In the genomic region with DNA sequence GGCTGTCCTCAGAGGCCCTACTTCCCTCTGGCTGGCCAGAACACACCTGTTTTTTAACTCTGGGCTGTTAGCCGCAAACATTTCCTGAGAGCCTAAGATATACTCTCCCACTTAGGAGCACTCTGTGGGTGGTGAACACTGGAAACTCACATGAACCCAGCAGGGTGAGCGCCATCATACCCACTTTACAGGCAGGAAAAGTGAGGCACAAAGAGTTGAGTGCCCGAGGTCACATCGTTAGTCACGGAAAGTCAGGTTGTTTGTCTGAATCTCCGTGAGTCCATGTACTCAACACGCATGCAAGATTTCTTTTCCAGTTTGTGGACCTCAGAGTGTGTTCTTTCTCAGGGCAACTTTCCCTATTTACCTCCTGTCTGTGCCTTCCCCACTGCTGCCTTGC, we compare ENCODE assay signal across 10 cellular contexts. TPM values are rescaled to one million over a fixed set of nuclear protein-coding genes. Genes with fewer than 3 reads are reported as not detected.
A peak's percentile ranks its signal among the peaks of the same experiment; 100 is the strongest.
DNase-seq lines count a peak whose midpoint lies in the region; TF ChIP-seq lines count a peak whose summit lies in the region.
"Had no signal": no experiment of that assay in that cellular context is flagged by ENCODE, and none has a peak within 500 bp of the region (broad histone marks: within the 10 kb centered on the region; RNA-seq: fewer than 3 reads in every experiment).

No MANE protein-coding gene starts in this region.

- TF ChIP-seq CTCF in vagina (IDR thresholded peaks at IDR 0.05): no peak

- peaks cover 2% of the 10 kb centered on the region for H3K36me3 Mint-ChIP-seq in activated naive CD8-positive, alpha-beta T cell

- intact Hi-C loops in vagina (cut with DNase I): loop anchor here (5.0 kb wide), 1 partner anchor 301 kb away; a partner anchor contains a TSS
- intact Hi-C loops in head of caudate nucleus (cut with DNase I): loop anchor here (5.0 to 10.0 kb wide), 2 partner anchors 123 to 186 kb away; a partner anchor contains a TSS

- H3K9me3 Mint-ChIP-seq in activated naive CD8-positive, alpha-beta T cell (ENCODE audit: low read depth): no peaks in the 10 kb centered on the region

- H3K9me3 ChIP-seq in mononuclear cell (ENCODE audit: low read depth, low read length) (no peaks in the 10 kb centered on the region), vagina (no peaks in the 10 kb centered on the region)

- H3K4me1 ChIP-seq in mononuclear cell (ENCODE audit: insufficient read depth, low read length): peaks cover 39% of the 10 kb centered on the region
- H3K4me1 ChIP-seq in vagina: peaks cover 39% of the 10 kb centered on the region

- peaks cover 19% of the 10 kb centered on the region for H3K4me1 Mint-ChIP-seq in activated naive CD8-positive, alpha-beta T cell (ENCODE audit: low read depth)

- H3K27me3 ChIP-seq in mononuclear cell (ENCODE audit: insufficient read depth, low read length) (no peaks in the 10 kb centered on the region), vagina (no peaks in the 10 kb centered on the region)

- peak overlapping the region; percentile 96 for H3K27ac Mint-ChIP-seq in activated naive CD8-positive, alpha-beta T cell

- H3K27ac ChIP-seq in vagina: peak overlapping the region; percentile 91

- DNase-seq in stimulated activated CD4-positive, alpha-beta T cell treated with anti-CD3 and anti-CD28 coated beads, Interleukin-15, amount 100 ng/mL, for 24 hours: peak; percentile 33
- no peak for DNase-seq in stimulated activated CD4-positive, alpha-beta T cell treated with anti-CD3 and anti-CD28 coated beads, Interleukin-12 subunit alpha, Interleukin-12 subunit beta, amount 100 ng/mL, for 4 hours
- no peak for DNase-seq in vagina (ENCODE audit: extremely low spot score in 2 of 2)
- DNase-seq in head of caudate nucleus: no peak
- DNase-seq in hippocampal formation (lab: John Stamatoyannopoulos, UW): no peak
- no peak for DNase-seq in activated CD4-positive, CD25-positive, alpha-beta regulatory T cell treated with anti-CD3 and anti-CD28 coated beads, Interleukin-2, amount 50 U/mL, for 72 hours
- DNase-seq: anterior cingulate cortex, SHP77 treated with DMSO at 0.1 percent for 48 hours had no signal

- no peak for TF ChIP-seq POLR2A in vagina (IDR thresholded peaks at IDR 0.05)

- peak overlapping the region; percentile 95 for H3K4me3 Mint-ChIP-seq in activated naive CD8-positive, alpha-beta T cell

- H3K4me3 ChIP-seq in mononuclear cell (ENCODE audit: low read length): peak overlapping the region; percentile 75
- H3K4me3 ChIP-seq in vagina: peak overlapping the region; percentile 64 to 92

- peaks cover 0 to 24% of the 10 kb centered on the region in 2 donors for H3K36me3 ChIP-seq in vagina

- no peaks in the 10 kb centered on the region for H3K27me3 Mint-ChIP-seq in activated naive CD8-positive, alpha-beta T cell

RNA-seq across cellular contexts. Expression of a gene that starts 1.9 kb away (rescaled TPM):
- total RNA-seq in mononuclear cell (17.9 TPM), vagina (19.2 TPM)

RNA-seq across cellular contexts. Expression of a gene that starts 43.0 kb away (rescaled TPM):
- total RNA-seq in mononuclear cell (13.6 TPM), vagina (50.1 TPM)
